ENCODE assay signal across 38 cellular contexts in the genomic region with DNA sequence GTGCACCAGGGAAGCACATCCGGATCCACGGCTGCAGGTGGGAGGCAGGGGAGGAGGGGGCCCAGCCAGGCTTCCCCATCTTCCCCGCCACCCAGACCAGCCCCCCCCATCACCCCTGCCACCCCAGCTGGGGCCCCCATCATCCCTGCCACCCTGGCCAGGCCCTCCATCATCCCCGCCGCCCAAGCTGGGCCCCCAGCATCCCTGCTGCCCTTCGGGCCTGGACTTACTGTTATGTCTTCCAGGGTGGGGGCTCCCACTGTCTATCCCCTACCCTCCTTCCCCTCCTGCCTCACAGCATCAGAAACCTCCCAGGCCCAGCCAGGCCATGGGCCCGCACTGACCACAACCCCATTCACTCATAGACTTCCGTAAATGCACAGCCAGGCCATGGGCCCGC. TPM values are rescaled to one million over a fixed set of nuclear protein-coding genes. Genes with fewer than 3 reads are reported as not detected.
"Had no signal": no experiment of that assay in that cellular context is flagged by ENCODE, and none has a peak within 500 bp of the region (broad histone marks: within the 10 kb centered on the region; RNA-seq: fewer than 3 reads in every experiment).

No MANE protein-coding gene starts in this region.

- H3K9me3 Mint-ChIP-seq: activated CD4-positive, alpha-beta memory T cell treated with anti-CD3 and anti-CD28 coated beads, Interleukin-2, amount 10 ng/mL, durations not matched to agents 7 days and 5 days; activated CD4-positive, alpha-beta T cell treated with anti-CD3 and anti-CD28 coated beads, Interleukin-2, amount 10 ng/mL, durations not matched to agents 7 days and 5 days; activated naive CD4-positive, alpha-beta T cell treated with anti-CD3 and anti-CD28 coated beads, Interleukin-2, amount 10 ng/mL, durations not matched to agents 7 days and 5 days; activated naive CD4-positive, alpha-beta T cell treated with anti-CD3 and anti-CD28 coated beads, Interleukin-2, amount 50 U/mL, for 24 hours; activated naive CD8-positive, alpha-beta T cell treated with anti-CD3 and anti-CD28 coated beads, Interleukin-2, amount 10 ng/mL, durations not matched to agents 7 days and 5 days; activated naive CD8-positive, alpha-beta T cell treated with anti-CD3 and anti-CD28 coated beads, Interleukin-2, amount 50 U/mL, for 24 hours; activated T-cell treated with anti-CD3 and anti-CD28 coated beads, Interleukin-2, amount 50 U/mL, for 24 hours; activated T-helper 2 cell treated with anti-CD3 and anti-CD28 coated beads, Interferon-gamma antibody, Interleukin-2, Interleukin-4, amounts not matched to agents 10 μg/mL and 5 μg/mL and 100 μg/mL, durations not matched to agents 14 hours and 24 hours and 36 hours; brain; T-helper 1 cell treated with Interleukin-12 subunit alpha and Interleukin-12 subunit beta and Interleukin-4 antibody, amounts not matched to agents 30 μg/mL and 1 μg/mL, for 36 hours; T-helper 2 cell treated with Interferon-gamma antibody and Interleukin-4, amounts not matched to agents 5 μg/mL and 100 μg/mL, for 36 hours; WTC11 had no signal

- H3K27ac Mint-ChIP-seq: activated CD4-positive, alpha-beta memory T cell treated with anti-CD3 and anti-CD28 coated beads, Interleukin-2, amount 10 ng/mL, durations not matched to agents 7 days and 5 days; activated CD4-positive, alpha-beta T cell treated with anti-CD3 and anti-CD28 coated beads for 36 hours; activated CD4-positive, alpha-beta T cell treated with anti-CD3 and anti-CD28 coated beads, Interleukin-2, amount 10 ng/mL, durations not matched to agents 7 days and 5 days; activated CD8-positive, alpha-beta memory T cell treated with anti-CD3 and anti-CD28 coated beads, Interleukin-2, amount 10 ng/mL, durations not matched to agents 7 days and 5 days; activated CD8-positive, alpha-beta T cell treated with anti-CD3 and anti-CD28 coated beads, Interleukin-2, amount 10 ng/mL, durations not matched to agents 7 days and 5 days; activated naive CD4-positive, alpha-beta T cell treated with anti-CD3 and anti-CD28 coated beads, Interleukin-2, amount 50 U/mL, for 24 hours; activated naive CD8-positive, alpha-beta T cell; activated naive CD8-positive, alpha-beta T cell treated with anti-CD3 and anti-CD28 coated beads, Interleukin-2, amount 10 ng/mL, durations not matched to agents 7 days and 5 days; activated naive CD8-positive, alpha-beta T cell treated with anti-CD3 and anti-CD28 coated beads, Interleukin-2, amount 50 U/mL, for 24 hours; activated T-cell treated with anti-CD3 and anti-CD28 coated beads, Interleukin-2, amount 50 U/mL, for 24 hours; activated T-helper 2 cell treated with anti-CD3 and anti-CD28 coated beads, Interferon-gamma antibody, Interleukin-2, Interleukin-4, amounts not matched to agents 10 μg/mL and 5 μg/mL and 100 μg/mL, durations not matched to agents 14 hours and 24 hours and 36 hours; T-helper 1 cell treated with Interleukin-12 subunit alpha and Interleukin-12 subunit beta and Interleukin-4 antibody, amounts not matched to agents 30 μg/mL and 1 μg/mL, for 36 hours; WTC11 had no signal

- H3K27me3 Mint-ChIP-seq: activated CD4-positive, alpha-beta memory T cell treated with anti-CD3 and anti-CD28 coated beads, Interleukin-2, amount 10 ng/mL, durations not matched to agents 7 days and 5 days; activated CD4-positive, alpha-beta T cell treated with anti-CD3 and anti-CD28 coated beads for 36 hours; activated CD4-positive, alpha-beta T cell treated with anti-CD3 and anti-CD28 coated beads, Interleukin-2, amount 10 ng/mL, durations not matched to agents 7 days and 5 days; activated naive CD4-positive, alpha-beta T cell treated with anti-CD3 and anti-CD28 coated beads, Interleukin-2, amount 50 U/mL, for 24 hours; activated naive CD8-positive, alpha-beta T cell had no signal

- DNase-seq: activated CD4-positive, alpha-beta memory T cell treated with anti-CD3 and anti-CD28 coated beads, Interleukin-2, amount 10 ng/mL, durations not matched to agents 7 days and 5 days; activated CD4-positive, alpha-beta T cell treated with anti-CD3 and anti-CD28 coated beads for 1 hour; activated CD4-positive, alpha-beta T cell treated with anti-CD3 and anti-CD28 coated beads for 36 hours; activated CD4-positive, alpha-beta T cell treated with anti-CD3 and anti-CD28 coated beads for 48 hours; activated CD4-positive, alpha-beta T cell treated with anti-CD3 and anti-CD28 coated beads, Interleukin-2, amount 10 ng/mL, durations not matched to agents 7 days and 5 days; activated CD4-positive, alpha-beta T cell treated with anti-CD3 and anti-CD28 coated beads, Interleukin-2, amount 50 U/mL, for 48 hours; activated CD4-positive, CD25-positive, alpha-beta regulatory T cell; activated CD8-positive, alpha-beta memory T cell treated with anti-CD3 and anti-CD28 coated beads for 24 hours; activated CD8-positive, alpha-beta memory T cell treated with anti-CD3 and anti-CD28 coated beads, Interleukin-2, amount 10 ng/mL, durations not matched to agents 7 days and 5 days; activated CD8-positive, alpha-beta memory T cell treated with anti-CD3 and anti-CD28 coated beads, Interleukin-2, amount 50 U/mL, for 48 hours; activated CD8-positive, alpha-beta T cell treated with anti-CD3 and anti-CD28 coated beads, Interleukin-2, amount 10 ng/mL, durations not matched to agents 7 days and 5 days; activated effector memory CD4-positive, alpha-beta T cell treated with Interleukin-2 at 50 U/mL for 16 hours; activated gamma-delta T cell; activated naive CD4-positive, alpha-beta T cell treated with anti-CD3 and anti-CD28 coated beads, Interleukin-2, amount 10 ng/mL, durations not matched to agents 7 days and 5 days; activated naive CD4-positive, alpha-beta T cell treated with Interleukin-2 at 50 U/mL for 16 hours; activated naive CD8-positive, alpha-beta T cell treated with anti-CD3 and anti-CD28 coated beads, Interleukin-2, amount 10 ng/mL, durations not matched to agents 7 days and 5 days; activated naive CD8-positive, alpha-beta T cell treated with anti-CD3 and anti-CD28 coated beads, Interleukin-2, amount 50 U/mL, for 24 hours; activated T-cell treated with anti-CD3 and anti-CD28 coated beads, Interleukin-2, amount 50 U/mL, for 24 hours; activated T-cell treated with anti-CD3 and anti-CD28 coated beads, Interleukin-2, amount 50 U/mL, for 48 hours; amygdala; anterior cingulate cortex; central memory CD4-positive, alpha-beta T cell; T-helper 1 cell; T-helper 2 cell; T-helper 9 cell had no signal

- ATAC-seq: activated CD4-positive, alpha-beta T cell treated with anti-CD3 and anti-CD28 coated beads for 36 hours; activated CD4-positive, CD25-positive, alpha-beta regulatory T cell treated with anti-CD3 and anti-CD28 coated beads, Interleukin-2, amount 50 U/mL, for 24 hours; activated CD8-positive, alpha-beta memory T cell treated with anti-CD3 and anti-CD28 coated beads, Interleukin-2, amount 10 ng/mL, durations not matched to agents 7 days and 5 days; activated CD8-positive, alpha-beta T cell treated with anti-CD3 and anti-CD28 coated beads, Interleukin-2, amount 10 ng/mL, durations not matched to agents 7 days and 5 days; activated naive CD8-positive, alpha-beta T cell treated with anti-CD3 and anti-CD28 coated beads, Interleukin-2, amount 50 U/mL, for 24 hours; WTC11 had no signal

- H3K36me3 ChIP-seq: ascending aorta, cardiac muscle cell had no signal

- H3K4me1 Mint-ChIP-seq: brain, WTC11 had no signal

- H3K4me1 ChIP-seq: ascending aorta had no signal

- H3K4me3 Mint-ChIP-seq: activated CD4-positive, alpha-beta memory T cell treated with anti-CD3 and anti-CD28 coated beads, Interleukin-2, amount 10 ng/mL, durations not matched to agents 7 days and 5 days; activated CD4-positive, alpha-beta T cell treated with anti-CD3 and anti-CD28 coated beads for 36 hours; activated CD4-positive, alpha-beta T cell treated with anti-CD3 and anti-CD28 coated beads, Interleukin-2, amount 10 ng/mL, durations not matched to agents 7 days and 5 days; activated CD8-positive, alpha-beta memory T cell treated with anti-CD3 and anti-CD28 coated beads, Interleukin-2, amount 10 ng/mL, durations not matched to agents 7 days and 5 days; activated CD8-positive, alpha-beta T cell treated with anti-CD3 and anti-CD28 coated beads, Interleukin-2, amount 10 ng/mL, durations not matched to agents 7 days and 5 days; activated naive CD4-positive, alpha-beta T cell treated with anti-CD3 and anti-CD28 coated beads, Interleukin-2, amount 10 ng/mL, durations not matched to agents 7 days and 5 days; activated naive CD4-positive, alpha-beta T cell treated with anti-CD3 and anti-CD28 coated beads, Interleukin-2, amount 50 U/mL, for 24 hours; activated naive CD8-positive, alpha-beta T cell; activated naive CD8-positive, alpha-beta T cell treated with anti-CD3 and anti-CD28 coated beads, Interleukin-2, amount 10 ng/mL, durations not matched to agents 7 days and 5 days; activated naive CD8-positive, alpha-beta T cell treated with anti-CD3 and anti-CD28 coated beads, Interleukin-2, amount 50 U/mL, for 24 hours; activated T-cell treated with anti-CD3 and anti-CD28 coated beads, Interleukin-2, amount 50 U/mL, for 24 hours; brain; T-helper 1 cell treated with Interleukin-12 subunit alpha and Interleukin-12 subunit beta and Interleukin-4 antibody, amounts not matched to agents 30 μg/mL and 1 μg/mL, for 36 hours; T-helper 2 cell treated with Interferon-gamma antibody and Interleukin-4, amounts not matched to agents 5 μg/mL and 100 μg/mL, for 36 hours; WTC11 had no signal

- H3K9me3 ChIP-seq: ascending aorta had no signal

- H3K4me3 ChIP-seq: ascending aorta, cardiac muscle cell had no signal

- H3K36me3 Mint-ChIP-seq: activated CD8-positive, alpha-beta memory T cell treated with anti-CD3 and anti-CD28 coated beads, Interleukin-2, amount 10 ng/mL, durations not matched to agents 7 days and 5 days; activated naive CD4-positive, alpha-beta T cell treated with anti-CD3 and anti-CD28 coated beads, Interleukin-2, amount 10 ng/mL, durations not matched to agents 7 days and 5 days; activated naive CD4-positive, alpha-beta T cell treated with anti-CD3 and anti-CD28 coated beads, Interleukin-2, amount 50 U/mL, for 24 hours; activated naive CD8-positive, alpha-beta T cell; activated naive CD8-positive, alpha-beta T cell treated with anti-CD3 and anti-CD28 coated beads, Interleukin-2, amount 10 ng/mL, durations not matched to agents 7 days and 5 days; brain had no signal

- H3K27ac ChIP-seq: ascending aorta, cardiac muscle cell, VCaP had no signal

- H3K27me3 ChIP-seq: ascending aorta, cardiac muscle cell had no signal

RNA-seq across cellular contexts. Expression of a gene that starts 27.5 kb away (rescaled TPM):
- total RNA-seq: activated CD4-positive, alpha-beta memory T cell treated with anti-CD3 and anti-CD28 coated beads, Interleukin-2, amount 10 ng/mL, durations not matched to agents 7 days and 5 days; activated CD4-positive, alpha-beta T cell treated with anti-CD3 and anti-CD28 coated beads for 36 hours; activated CD4-positive, alpha-beta T cell treated with anti-CD3 and anti-CD28 coated beads, Interleukin-2, amount 10 ng/mL, durations not matched to agents 7 days and 5 days; activated CD8-positive, alpha-beta memory T cell treated with anti-CD3 and anti-CD28 coated beads, Interleukin-2, amount 10 ng/mL, durations not matched to agents 7 days and 5 days; activated CD8-positive, alpha-beta T cell treated with anti-CD3 and anti-CD28 coated beads, Interleukin-2, amount 10 ng/mL, durations not matched to agents 7 days and 5 days; activated naive CD8-positive, alpha-beta T cell treated with anti-CD3 and anti-CD28 coated beads, Interleukin-2, amount 10 ng/mL, durations not matched to agents 7 days and 5 days; activated T-helper 2 cell treated with anti-CD3 and anti-CD28 coated beads, Interferon-gamma antibody, Interleukin-2, Interleukin-4, amounts not matched to agents 10 μg/mL and 5 μg/mL and 100 μg/mL, durations not matched to agents 14 hours and 24 hours and 36 hours; ascending aorta; bronchial epithelial cell; cardiac muscle cell; WTC11 had no signal
- polyA plus RNA-seq: adipose tissue, cardiac muscle cell had no signal

RNA-seq across cellular contexts. Expression of a gene that starts 42.2 kb away (rescaled TPM):
- total RNA-seq: ascending aorta, bronchial epithelial cell had no signal
- polyA plus RNA-seq: cardiac muscle cell had no signal

RNA-seq across cellular contexts. Expression of a gene that starts 51.3 kb away (rescaled TPM):
- total RNA-seq: activated CD4-positive, alpha-beta memory T cell treated with anti-CD3 and anti-CD28 coated beads, Interleukin-2, amount 10 ng/mL, durations not matched to agents 7 days and 5 days; activated CD4-positive, alpha-beta T cell treated with anti-CD3 and anti-CD28 coated beads for 36 hours; activated CD4-positive, alpha-beta T cell treated with anti-CD3 and anti-CD28 coated beads, Interleukin-2, amount 10 ng/mL, durations not matched to agents 7 days and 5 days; activated CD8-positive, alpha-beta memory T cell treated with anti-CD3 and anti-CD28 coated beads, Interleukin-2, amount 10 ng/mL, durations not matched to agents 7 days and 5 days; activated CD8-positive, alpha-beta T cell treated with anti-CD3 and anti-CD28 coated beads, Interleukin-2, amount 10 ng/mL, durations not matched to agents 7 days and 5 days; activated naive CD8-positive, alpha-beta T cell treated with anti-CD3 and anti-CD28 coated beads, Interleukin-2, amount 10 ng/mL, durations not matched to agents 7 days and 5 days; activated T-helper 2 cell treated with anti-CD3 and anti-CD28 coated beads, Interferon-gamma antibody, Interleukin-2, Interleukin-4, amounts not matched to agents 10 μg/mL and 5 μg/mL and 100 μg/mL, durations not matched to agents 14 hours and 24 hours and 36 hours; ascending aorta; bronchial epithelial cell had no signal
